ENCODE assay signal across 15 cellular contexts in the genomic region with DNA sequence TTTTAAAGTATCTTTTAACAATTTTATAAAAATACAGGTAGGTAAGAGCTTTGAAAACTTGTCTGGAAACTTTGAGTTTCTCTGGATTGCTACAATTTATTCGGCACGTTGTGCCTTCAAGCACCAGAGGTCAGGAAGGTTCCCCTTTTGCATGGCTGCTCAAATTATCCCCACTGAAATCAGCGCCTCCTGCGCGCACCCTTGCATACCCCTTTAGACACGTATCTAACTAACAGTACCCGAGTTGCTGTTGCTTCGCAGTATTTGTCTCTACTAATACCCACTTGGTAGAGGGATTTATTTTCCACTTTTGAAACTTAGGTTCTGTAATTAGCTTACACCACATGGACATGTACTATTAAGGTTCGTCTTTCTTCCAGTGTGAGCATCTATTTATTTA. TPM values are rescaled to one million over a fixed set of nuclear protein-coding genes. Genes with fewer than 3 reads are reported as not detected.
DNase-seq lines count a peak whose midpoint lies in the region; ATAC-seq and TF ChIP-seq lines count a peak whose summit lies in the region.
"Had no signal": no experiment of that assay in that cellular context is flagged by ENCODE, and none has a peak within 500 bp of the region (broad histone marks: within the 10 kb centered on the region; RNA-seq: fewer than 3 reads in every experiment).

No MANE protein-coding gene starts in this region.

- H3K36me3 ChIP-seq in hepatocyte (replicated peaks; ENCODE audit: insufficient read depth, low read depth), result no peaks in the 10 kb centered on the region

- H3K27ac ChIP-seq in hepatocyte (no peak overlapping the region), skin epidermis (peak overlapping the region in 16 of 21 experiments; percentile 13 to 89 (median 56))
- H3K27ac ChIP-seq: parathyroid adenoma had no signal

- H3K4me3 ChIP-seq in HFF-Myc (replicated peaks; ENCODE audit: low read depth, low read length) (peak overlapping the region; percentile 69), hepatocyte (no peak overlapping the region), skin epidermis (peak overlapping the region; percentile 29 to 45 (median 41))
- H3K4me3 ChIP-seq: K562 had no signal

- H2AFZ ChIP-seq in hepatocyte, result no peak overlapping the region
- H2AFZ ChIP-seq: parathyroid adenoma had no signal

- H3K4me1 ChIP-seq in hepatocyte (ENCODE audit: insufficient read depth), result peaks cover 4% of the 10 kb centered on the region
- H3K4me1 ChIP-seq: parathyroid adenoma had no signal

- peak overlapping the region; percentile 83 for H3K4me2 ChIP-seq in hepatocyte

- no peaks in the 10 kb centered on the region for H3K9me3 ChIP-seq in hepatocyte (ENCODE audit: low read depth)

- no peak for TF ChIP-seq CTCF in HFF-Myc (IDR thresholded peaks at IDR 0.05; ENCODE audit: low read depth, low read length, missing control alignments)
- no peak for TF ChIP-seq CTCF in hepatocyte (IDR thresholded peaks at IDR 0.05; ENCODE audit: poor library complexity)

- H3K79me2 ChIP-seq in hepatocyte, result no peaks in the 10 kb centered on the region
- H3K79me2 ChIP-seq: parathyroid adenoma had no signal

- DNase-seq in HFF-Myc (ENCODE audit: extremely low read depth, low read depth) (no peak), astrocyte of the hippocampus (ENCODE audit: low read depth, low spot score) (peak; percentile 1), hepatocyte (ENCODE audit: low spot score) (no peak), globus pallidus (ENCODE audit: low spot score) (no peak), NCI-H2196 treated with DMSO at 0.1 percent for 48 hours (lab: John Stamatoyannopoulos, UW; ENCODE audit: unreplicated experiment) (no peak)
- DNase-seq: activated CD4-positive, alpha-beta T cell treated with anti-CD3 and anti-CD28 coated beads, Interleukin-2, amount 10 ng/mL, durations not matched to agents 24 days and 14 days; activated naive CD4-positive, alpha-beta T cell treated with anti-CD3 and anti-CD28 coated beads, Interleukin-2, amount 10 ng/mL, durations not matched to agents 7 days and 5 days; effector CD4-positive, alpha-beta T cell; islet precursor cell; NCI-H226 had no signal

- H4K20me1 ChIP-seq in hepatocyte (ENCODE audit: insufficient read depth, poor library complexity, severe bottlenecking), result no peaks in the 10 kb centered on the region

- H3K27me3 ChIP-seq in hepatocyte, result peaks cover 77% of the 10 kb centered on the region

- WGBS in hepatocyte (ENCODE audit: low lambda C conversion rate, missing lambda C conversion rate), result 29% methylated on average over 9 of the region's 9 CpGs

- H3K9me2 ChIP-seq in hepatocyte (replicated peaks; ENCODE audit: insufficient read depth), result no peaks in the 10 kb centered on the region

- ATAC-seq in HG03469 (IDR thresholded peaks at IDR 0.05; ENCODE audit: unreplicated experiment) (no peak), HG02981 (IDR thresholded peaks at IDR 0.05; ENCODE audit: unreplicated experiment) (no peak)
- ATAC-seq: K562 had no signal

RNA-seq across cellular contexts. Expression of a gene that starts 1.6 kb away (rescaled TPM):
- total RNA-seq in hepatocyte, result 0.80 and 2.0 TPM in 2 replicates
- polyA plus RNA-seq in hepatocyte, result 1.00 and 1.3 TPM in 2 replicates
- total RNA-seq: activated CD4-positive, alpha-beta T cell treated with anti-CD3 and anti-CD28 coated beads, Interleukin-2, amount 10 ng/mL, durations not matched to agents 24 days and 14 days; K562 had no signal
- polyA plus RNA-seq: K562 had no signal
